ENCODE assay signal across 8 cellular contexts in the genomic region with DNA sequence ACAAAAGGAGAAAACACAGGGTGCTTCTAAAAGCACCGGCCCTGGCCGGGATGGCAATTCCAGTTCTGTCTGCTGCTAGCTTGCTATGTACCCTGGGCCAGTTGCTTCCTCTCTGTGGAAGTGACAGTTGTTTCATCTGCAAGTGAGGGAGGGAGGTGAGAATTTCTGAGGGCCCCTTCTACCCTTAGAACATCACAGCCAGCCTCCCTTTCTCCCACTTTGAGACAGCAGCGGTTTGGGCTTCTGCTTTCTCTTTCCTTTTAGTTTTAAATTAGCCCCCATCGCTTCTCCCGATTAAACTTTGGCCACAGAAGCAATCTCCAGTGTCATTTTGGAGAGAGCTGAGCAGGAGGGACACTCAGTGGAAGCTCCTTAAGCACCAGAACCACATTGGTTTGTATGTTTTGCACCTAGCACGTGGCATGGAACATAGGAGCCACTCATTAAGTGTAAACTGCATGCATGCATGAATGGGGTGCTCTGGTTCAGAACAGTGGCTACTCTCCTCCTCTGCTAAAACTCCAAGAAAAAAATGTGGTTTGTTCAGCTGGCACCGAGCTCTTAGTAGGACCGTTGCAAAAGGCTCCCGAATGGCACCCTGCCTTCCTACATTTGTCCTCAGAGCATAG. TPM values are rescaled to one million over a fixed set of nuclear protein-coding genes. Genes with fewer than 3 reads are reported as not detected.
DNase-seq lines count a peak whose midpoint lies in the region; ATAC-seq, FAIRE-seq and TF ChIP-seq lines count a peak whose summit lies in the region.

No MANE protein-coding gene starts in this region.

- H3K4me1 ChIP-seq in BE2C: no peaks in the 10 kb centered on the region; the same call in none of the 2 replicates

- H3K9me3 ChIP-seq in BE2C: no peaks in the 10 kb centered on the region

- H3K4me1 Mint-ChIP-seq in nephron: peaks cover 73% of the 10 kb centered on the region

- H3K4me3 ChIP-seq in BE2C (ENCODE audit: low read depth, low read length): no peak overlapping the region

- no peaks in the 10 kb centered on the region for H3K9me3 Mint-ChIP-seq in nephron

- peak; percentile 37 to 49 for DNase-seq in NOMO-1 (lab: John Stamatoyannopoulos, UW; ENCODE audit: unreplicated experiment in 2 of 2)
- no peak for DNase-seq in occipital lobe (lab: John Stamatoyannopoulos, UW)
- DNase-seq in SHP77 treated with DMSO at 0.1 percent for 48 hours (lab: John Stamatoyannopoulos, UW): no peak
- DNase-seq in H54 (ENCODE audit: insufficient read length, low spot score): no peak
- no peak for DNase-seq in BE2C

- no peaks in the 10 kb centered on the region for H3K27me3 Mint-ChIP-seq in nephron (ENCODE audit: low read depth)

- no peak for TF ChIP-seq CTCF in nephron (IDR thresholded peaks at IDR 0.05; ENCODE audit: unreplicated experiment in 3 of 3)
- TF ChIP-seq CTCF in BE2C (IDR thresholded peaks at IDR 0.05; ENCODE audit: low read depth, low read length): no peak

- H3K36me3 Mint-ChIP-seq in nephron (ENCODE audit: low read depth): peaks cover 24% of the 10 kb centered on the region

- H3K4me3 Mint-ChIP-seq in nephron: no peak overlapping the region

- H3K27ac Mint-ChIP-seq in nephron: peak overlapping the region; percentile 2 to 41 (median 26)

- peak; percentile 60 for ATAC-seq in GM18511 (IDR thresholded peaks at IDR 0.05; ENCODE audit: unreplicated experiment)
- peak; percentile 44 for ATAC-seq in GM21619 (IDR thresholded peaks at IDR 0.05; ENCODE audit: unreplicated experiment)

- no peak for FAIRE-seq in H54 (lab: Jason Lieb, UNC)

- TF ChIP-seq POLR2A in H54 (IDR thresholded peaks at IDR 0.05; ENCODE audit: low read depth, low read length): no peak

- H3K27me3 ChIP-seq in BE2C: no peaks in the 10 kb centered on the region

- H3K36me3 ChIP-seq in BE2C: peaks cover 3% of the 10 kb centered on the region; the same call in 1 of the 2 replicates

RNA-seq across cellular contexts. Expression of a gene that starts 17.5 kb away (rescaled TPM):
- 18.1 TPM for total RNA-seq in occipital lobe
- polyA plus RNA-seq in BE2C (2012; ENCODE audit: insufficient read depth, insufficient read length, low read depth): 47.8 TPM

RNA-seq across cellular contexts. Expression of a gene that starts 59.3 kb away (rescaled TPM):
- total RNA-seq in occipital lobe: 74.7 TPM
- 114 TPM for polyA plus RNA-seq in BE2C (2012; ENCODE audit: insufficient read depth, insufficient read length, low read depth)

Comparison
In these comparisons a context has a peak if more than half of its experiments do, and no peak if none do; other contexts are left out.
1. DNase-seq: peak in NOMO-1 (2 of 2); none in occipital lobe (single experiment), SHP77 treated with DMSO at 0.1 percent for 48 hours (single experiment), H54 (single experiment) and BE2C (single experiment).